ENCODE assay signal across 16 cellular contexts in genomic region chr4:148015058-148015457, GRCh38.
DNase-seq lines count a peak whose midpoint lies in the region; ATAC-seq and TF ChIP-seq lines count a peak whose summit lies in the region.
"Had no signal": no experiment of that assay in that cellular context is flagged by ENCODE, and none has a peak within 500 bp of the region (broad histone marks: within the 10 kb centered on the region; RNA-seq: fewer than 3 reads in every experiment).

No MANE protein-coding gene starts in this region.

- H3K4me3 ChIP-seq in HL-60 (replicated peaks; ENCODE audit: insufficient read depth, low read length): no peak overlapping the region
- H3K4me3 ChIP-seq in brain microvascular endothelial cell (ENCODE audit: low read depth, low read length): no peak overlapping the region
- H3K4me3 ChIP-seq: thoracic aorta had no signal

- H3K27ac Mint-ChIP-seq in mesothelial cell of epicardium: peak overlapping the region; percentile 31
- H3K27ac Mint-ChIP-seq: activated naive CD8-positive, alpha-beta T cell treated with anti-CD3 and anti-CD28 coated beads, Interleukin-2, amount 50 U/mL, for 24 hours had no signal

- H3K36me3 ChIP-seq in brain microvascular endothelial cell (replicated peaks): no peaks in the 10 kb centered on the region
- H3K36me3 ChIP-seq: thoracic aorta had no signal

- DNase-seq in HL-60 (ENCODE audit: low read depth in 1 of 2, low spot score in 1 of 2) (peak in 1 of 2 experiments; percentile 73), brain microvascular endothelial cell (peak; percentile 24), mesothelial cell of epicardium (ENCODE audit: low spot score in 2 of 2, unreplicated experiment in 2 of 2) (no peak), NCI-H510A (lab: John Stamatoyannopoulos, UW) (no peak)
- DNase-seq: activated naive CD8-positive, alpha-beta T cell treated with anti-CD3 and anti-CD28 coated beads, Interleukin-2, amount 50 U/mL, for 24 hours; activated T-cell treated with anti-CD3 and anti-CD28 coated beads, Interleukin-2, amount 50 U/mL, for 1 hour; cortex of kidney; naive thymus-derived CD4-positive, alpha-beta T cell; NCI-H1694 treated with DMSO at 0.1 percent for 48 hours had no signal

- no peaks in the 10 kb centered on the region for H3K27me3 Mint-ChIP-seq in mesothelial cell of epicardium (ENCODE audit: low read depth)
- H3K27me3 Mint-ChIP-seq: activated naive CD8-positive, alpha-beta T cell treated with anti-CD3 and anti-CD28 coated beads, Interleukin-2, amount 50 U/mL, for 24 hours; naive thymus-derived CD4-positive, alpha-beta T cell had no signal

- H3K27me3 ChIP-seq in HL-60 (ENCODE audit: insufficient read depth, poor library complexity, severe bottlenecking) (no peaks in the 10 kb centered on the region), brain microvascular endothelial cell (replicated peaks) (no peaks in the 10 kb centered on the region)

- ATAC-seq in GM19395 (IDR thresholded peaks at IDR 0.05; ENCODE audit: unreplicated experiment) (peak; percentile 50), GM21576 (IDR thresholded peaks at IDR 0.05; ENCODE audit: unreplicated experiment) (no peak), HG03095 (IDR thresholded peaks at IDR 0.05; ENCODE audit: unreplicated experiment) (no peak), HG02970 (IDR thresholded peaks at IDR 0.05; ENCODE audit: low FRiP score, unreplicated experiment) (no peak)
- ATAC-seq: activated CD4-positive, CD25-positive, alpha-beta regulatory T cell treated with anti-CD3 and anti-CD28 coated beads, Interleukin-2, amount 50 U/mL, for 24 hours; activated naive CD8-positive, alpha-beta T cell treated with anti-CD3 and anti-CD28 coated beads, Interleukin-2, amount 50 U/mL, for 24 hours; naive thymus-derived CD4-positive, alpha-beta T cell had no signal

- peaks cover 9% of the 10 kb centered on the region for H3K9me3 Mint-ChIP-seq in mesothelial cell of epicardium

- H3K4me1 Mint-ChIP-seq in mesothelial cell of epicardium: peaks cover 10% of the 10 kb centered on the region
- H3K4me1 Mint-ChIP-seq: activated naive CD8-positive, alpha-beta T cell treated with anti-CD3 and anti-CD28 coated beads, Interleukin-2, amount 50 U/mL, for 24 hours had no signal

- TF ChIP-seq CTCF in HL-60 (IDR thresholded peaks at IDR 0.05; ENCODE audit: insufficient read depth, low read length) (no peak), brain microvascular endothelial cell (IDR thresholded peaks at IDR 0.05; ENCODE audit: low read depth, low read length, missing control alignments) (no peak), mesothelial cell of epicardium (IDR thresholded peaks at IDR 0.05; ENCODE audit: unreplicated experiment) (no peak)

- no peaks in the 10 kb centered on the region for H3K36me3 Mint-ChIP-seq in mesothelial cell of epicardium

- in situ Hi-C loops in brain microvascular endothelial cell (cut with HindIII; ENCODE audit: low pct_ligation_motif_present, low sequenced_read_pairs): no loop called here

- no peak overlapping the region for H3K4me3 Mint-ChIP-seq in mesothelial cell of epicardium
- H3K4me3 Mint-ChIP-seq: activated naive CD8-positive, alpha-beta T cell treated with anti-CD3 and anti-CD28 coated beads, Interleukin-2, amount 50 U/mL, for 24 hours; naive thymus-derived CD4-positive, alpha-beta T cell had no signal

- H3K27ac ChIP-seq in HL-60 (replicated peaks): 0 out of 2 replicates have a peak overlapping the region, but pooled peaks have one; percentile 25
- H3K27ac ChIP-seq in brain microvascular endothelial cell: no peak overlapping the region
- H3K27ac ChIP-seq: C4-2B, thoracic aorta had no signal
